ENCODE assay signal across 1 cellular context in genomic region chr7:6578114-6579084, GRCh38.
TF ChIP-seq lines count a peak whose summit lies in the region.

No MANE protein-coding gene starts in this region.

TF ChIP-seq in GM12878, 131 proteins besides CTCF, POLR2A, EP300 and RAD21:
- TF ChIP-seq ZSCAN29 (IDR thresholded peaks at IDR 0.05) (no peak), KLF5 (IDR thresholded peaks at IDR 0.05; ENCODE audit: partially characterized antibody) (no peak), USF1 (IDR thresholded peaks at IDR 0.05; ENCODE audit: borderline replicate concordance, extremely low read length, insufficient read depth, low read depth, low read length) (no peak), RB1 (IDR thresholded peaks at IDR 0.05; ENCODE audit: borderline replicate concordance) (no peak), CHD2 (IDR thresholded peaks at IDR 0.05; ENCODE audit: borderline replicate concordance, low read depth, low read length) (no peak), MYB (IDR thresholded peaks at IDR 0.05; ENCODE audit: borderline replicate concordance, low read depth, low read length) (no peak), SMARCA5 (IDR thresholded peaks at IDR 0.05) (0 out of 2 replicates have a peak, but pooled peaks have one; percentile 31), BMI1 (IDR thresholded peaks at IDR 0.05; ENCODE audit: borderline replicate concordance) (no peak)
